In genomic region chr9:99515087-99515486, GRCh38 we compare ENCODE assay signal across 18 cellular contexts.
DNase-seq lines count a peak whose midpoint lies in the region; ATAC-seq and TF ChIP-seq lines count a peak whose summit lies in the region.
"Had no signal": no experiment of that assay in that cellular context is flagged by ENCODE, and none has a peak within 500 bp of the region (broad histone marks: within the 10 kb centered on the region; RNA-seq: fewer than 3 reads in every experiment).

No MANE protein-coding gene starts in this region.

- POLR2A ChIA-PET in activated B cell treated with CpG ODN at 0.5 μM for 24 hours (lab: Charles Lee) = interaction anchor here (1.0 to 2.7 kb wide), 6 partner anchors 16 to 330 kb away, joined by 3 to 13 read pairs (median 4); partner anchors contain the start of genes ALG2 and SEC61B

- peaks cover 76% of the 10 kb centered on the region for H3K4me1 Mint-ChIP-seq in activated B cell treated with CpG ODN at 0.5 μM for 24 hours
- H3K4me1 Mint-ChIP-seq: CD8-positive, alpha-beta memory T cell had no signal

- peak; percentile 17 for DNase-seq in Ammon's horn (ENCODE audit: low spot score)
- no peak for DNase-seq in activated B cell treated with CpG ODN at 0.5 μM for 24 hours
- no peak for DNase-seq in COLO829 (ENCODE audit: low spot score)
- DNase-seq in AG08396 (ENCODE audit: low spot score) = no peak
- DNase-seq in activated naive CD4-positive, alpha-beta T cell treated with Interleukin-2 at 50 U/mL for 16 hours = no peak
- DNase-seq: activated CD4-positive, alpha-beta T cell treated with anti-CD3 and anti-CD28 coated beads for 36 hours; CD8-positive, alpha-beta memory T cell; effector CD8-positive, alpha-beta T cell; EL; left colon; NCI-H1048; pancreas had no signal

- H3K36me3 Mint-ChIP-seq in activated B cell treated with CpG ODN at 0.5 μM for 24 hours (ENCODE audit: low read depth) = no peaks in the 10 kb centered on the region
- H3K36me3 Mint-ChIP-seq: activated naive CD8-positive, alpha-beta T cell; CD8-positive, alpha-beta memory T cell; IgD-negative memory B cell had no signal

- ATAC-seq in GM19043 (IDR thresholded peaks at IDR 0.05; ENCODE audit: low read depth, unreplicated experiment) = peak; percentile 39
- ATAC-seq in HG03159 (IDR thresholded peaks at IDR 0.05; ENCODE audit: unreplicated experiment) = peak; percentile 43
- ATAC-seq in activated B cell treated with CpG ODN at 0.5 μM for 24 hours (ENCODE audit: low read depth) = peak; percentile 49
- no peak for ATAC-seq in GM19463 (IDR thresholded peaks at IDR 0.05; ENCODE audit: unreplicated experiment)
- ATAC-seq: activated CD4-positive, alpha-beta T cell treated with anti-CD3 and anti-CD28 coated beads for 36 hours; left colon had no signal

- H3K4me3 Mint-ChIP-seq in activated B cell treated with CpG ODN at 0.5 μM for 24 hours = no peak overlapping the region
- H3K4me3 Mint-ChIP-seq: activated CD4-positive, alpha-beta T cell treated with anti-CD3 and anti-CD28 coated beads for 36 hours; activated naive CD8-positive, alpha-beta T cell; CD8-positive, alpha-beta memory T cell; stimulated activated naive CD8-positive, alpha-beta T cell treated with anti-CD3 and anti-CD28 coated beads, Interleukin-15, Interleukin-2, amounts not matched to agents 100 ng/mL and 50 ng/mL, for 24 hours had no signal

- CTCF ChIA-PET in activated B cell treated with CpG ODN at 0.5 μM for 24 hours (lab: Charles Lee) = interaction anchor here (1.2 to 1.5 kb wide), 2 partner anchors 81 to 312 kb away, joined by 3 read pairs; no protein-coding TSS in a partner anchor

- intact Hi-C loops in activated B cell treated with CpG ODN at 0.5 μM for 24 hours (cut with micrococcal nuclease) = loop anchor here (2.0 to 10.0 kb wide), 2 partner anchors 82 to 250 kb away; no protein-coding TSS in a partner anchor

- no peak for TF ChIP-seq CTCF in activated B cell treated with CpG ODN at 0.5 μM for 24 hours (IDR thresholded peaks at IDR 0.05)

- no peaks in the 10 kb centered on the region for H3K9me3 Mint-ChIP-seq in activated B cell treated with CpG ODN at 0.5 μM for 24 hours
- H3K9me3 Mint-ChIP-seq: CD8-positive, alpha-beta memory T cell; IgD-negative memory B cell; stimulated activated naive CD8-positive, alpha-beta T cell treated with anti-CD3 and anti-CD28 coated beads, Interleukin-15, Interleukin-2, amounts not matched to agents 100 ng/mL and 50 ng/mL, for 24 hours had no signal

- peak overlapping the region; percentile 63 for H3K27ac Mint-ChIP-seq in activated B cell treated with CpG ODN at 0.5 μM for 24 hours
- H3K27ac Mint-ChIP-seq: activated CD4-positive, alpha-beta T cell treated with anti-CD3 and anti-CD28 coated beads for 36 hours; activated naive CD8-positive, alpha-beta T cell; CD8-positive, alpha-beta memory T cell; stimulated activated naive CD8-positive, alpha-beta T cell treated with anti-CD3 and anti-CD28 coated beads, Interleukin-15, Interleukin-2, amounts not matched to agents 100 ng/mL and 50 ng/mL, for 24 hours had no signal

- H3K27me3 Mint-ChIP-seq in activated B cell treated with CpG ODN at 0.5 μM for 24 hours = no peaks in the 10 kb centered on the region
- H3K27me3 Mint-ChIP-seq: IgD-negative memory B cell had no signal
